Comparison of ENCODE assay signal across 15 cellular contexts in the genomic region with DNA sequence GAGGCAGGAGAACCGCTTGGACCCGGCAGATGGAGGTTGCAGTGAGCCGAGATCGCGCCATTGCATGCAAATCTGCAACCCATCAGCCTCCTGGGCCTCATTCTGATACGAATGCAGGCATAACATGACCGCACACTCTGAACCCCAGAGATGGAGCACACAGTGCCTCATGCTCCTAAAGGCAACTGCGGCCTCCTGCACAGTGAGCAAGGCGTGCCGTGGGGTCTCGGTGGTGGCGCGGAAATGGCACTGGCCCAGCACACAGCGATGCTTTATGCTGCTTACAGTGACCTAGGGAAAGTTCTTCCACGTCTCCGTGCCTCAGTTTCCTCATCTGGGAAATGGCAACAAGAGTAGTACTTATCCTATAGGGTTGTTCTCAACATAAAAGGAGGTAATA.
"Had no signal": no experiment of that assay in that cellular context is flagged by ENCODE, and none has a peak within 500 bp of the region (broad histone marks: within the 10 kb centered on the region; RNA-seq: fewer than 3 reads in every experiment).

No MANE protein-coding gene starts in this region.

- H3K9me3 ChIP-seq: ascending aorta, gastroesophageal sphincter, heart right ventricle, mucosa of descending colon, ovary, sigmoid colon, spleen, thyroid gland had no signal

- H3K27me3 ChIP-seq: ascending aorta, gastroesophageal sphincter, heart right ventricle, ovary, sigmoid colon, spleen, thyroid gland had no signal

- H3K9me3 Mint-ChIP-seq: activated CD4-positive, alpha-beta memory T cell treated with anti-CD3 and anti-CD28 coated beads, Interleukin-2, amount 10 ng/mL, durations not matched to agents 7 days and 5 days; activated naive CD8-positive, alpha-beta T cell treated with anti-CD3 and anti-CD28 coated beads, Interleukin-2, amount 50 U/mL, for 24 hours; activated T-cell treated with anti-CD3 and anti-CD28 coated beads, Interleukin-2, amount 50 U/mL, for 4 hours; T-helper 1 cell treated with Interleukin-12 subunit alpha and Interleukin-12 subunit beta and Interleukin-4 antibody, amounts not matched to agents 30 μg/mL and 1 μg/mL, for 36 hours had no signal

- H3K27me3 Mint-ChIP-seq: activated CD4-positive, alpha-beta T cell treated with anti-CD3 and anti-CD28 coated beads for 36 hours; activated naive CD8-positive, alpha-beta T cell treated with anti-CD3 and anti-CD28 coated beads, Interleukin-2, amount 50 U/mL, for 24 hours had no signal

- H3K27ac ChIP-seq: WERI-Rb-1 had no signal

- H3K4me3 ChIP-seq: mucosa of descending colon, thyroid gland had no signal

- H3K36me3 ChIP-seq: ascending aorta, heart right ventricle, ovary, spleen, thyroid gland, WERI-Rb-1 had no signal

- FAIRE-seq: bronchial epithelial cell had no signal
